In genomic region chrX:46865281-46865680, GRCh38 we compare ENCODE assay signal across 13 cellular contexts. TPM values are rescaled to one million over a fixed set of nuclear protein-coding genes. Genes with fewer than 3 reads are reported as not detected.
DNase-seq lines count a peak whose midpoint lies in the region; ATAC-seq and TF ChIP-seq lines count a peak whose summit lies in the region.
"Had no signal": no experiment of that assay in that cellular context is flagged by ENCODE, and none has a peak within 500 bp of the region (broad histone marks: within the 10 kb centered on the region; RNA-seq: fewer than 3 reads in every experiment).

No MANE protein-coding gene starts in this region.

- POLR2A ChIA-PET in activated CD4-positive, alpha-beta T cell treated with anti-CD3 and anti-CD28 coated beads, Interleukin-2, amount 10 ng/mL, durations not matched to agents 7 days and 5 days (lab: Charles Lee): no interaction called here

- H3K4me3 Mint-ChIP-seq in activated CD4-positive, alpha-beta T cell treated with anti-CD3 and anti-CD28 coated beads, Interleukin-2, amount 10 ng/mL, durations not matched to agents 7 days and 5 days: no peak overlapping the region
- H3K4me3 Mint-ChIP-seq: activated B cell treated with CpG ODN at 0.5 μM for 24 hours; activated T-helper 1 cell treated with anti-CD3 and anti-CD28 coated beads, Interleukin-12 subunit alpha, Interleukin-12 subunit beta, Interleukin-2, Interleukin-4 antibody, amounts not matched to agents 30 ng/mL and 10 ng/mL and 1 ng/mL, durations not matched to agents 14 hours and 24 hours and 36 hours had no signal

- no peak for DNase-seq in activated CD4-positive, alpha-beta T cell treated with anti-CD3 and anti-CD28 coated beads, Interleukin-2, amount 10 ng/mL, durations not matched to agents 7 days and 5 days
- DNase-seq in activated CD4-positive, alpha-beta T cell treated with anti-CD3 and anti-CD28 coated beads, Interleukin-2, amount 50 U/mL, for 48 hours: no peak
- DNase-seq in fibroblast of the aortic adventitia (ENCODE audit: low read depth) (peak; percentile 56), upper lobe of right lung (no peak), omental fat pad (ENCODE audit: low spot score) (no peak)
- no peak for DNase-seq in stimulated activated naive CD4-positive, alpha-beta T cell (lab: John Stamatoyannopoulos, UW)
- DNase-seq: activated B cell treated with CpG ODN at 0.5 μM for 24 hours, hypothalamus, NCI-H1694 treated with DMSO at 0.1 percent for 48 hours had no signal

- peak; percentile 36; the same call in 2 of the 3 replicates for ATAC-seq in SK-N-SH treated with all-trans-retinoic acid at 6 μM for 48 hours
- peak; percentile 53 for ATAC-seq in upper lobe of right lung
- no peak for ATAC-seq in omental fat pad (ENCODE audit: low FRiP score)
- ATAC-seq in HG02981 (IDR thresholded peaks at IDR 0.05; ENCODE audit: unreplicated experiment): no peak

- H3K4me1 Mint-ChIP-seq in activated CD4-positive, alpha-beta T cell treated with anti-CD3 and anti-CD28 coated beads, Interleukin-2, amount 10 ng/mL, durations not matched to agents 7 days and 5 days: no peaks in the 10 kb centered on the region

- H3K36me3 Mint-ChIP-seq in activated CD4-positive, alpha-beta T cell treated with anti-CD3 and anti-CD28 coated beads, Interleukin-2, amount 10 ng/mL, durations not matched to agents 7 days and 5 days (ENCODE audit: low read depth): peaks cover 29% of the 10 kb centered on the region

- no peaks in the 10 kb centered on the region for H3K27me3 ChIP-seq in upper lobe of right lung
- H3K27me3 ChIP-seq: vagina had no signal

- intact Hi-C loops in upper lobe of right lung (cut with DNase I): no loop called here

- no peaks in the 10 kb centered on the region for H3K4me1 ChIP-seq in upper lobe of right lung
- H3K4me1 ChIP-seq: vagina had no signal

- TF ChIP-seq CTCF in fibroblast of the aortic adventitia (IDR thresholded peaks at IDR 0.05; ENCODE audit: insufficient read depth, low read length) (no peak), upper lobe of right lung (IDR thresholded peaks at IDR 0.05) (no peak), omental fat pad (IDR thresholded peaks at IDR 0.05) (no peak)

- H3K27me3 Mint-ChIP-seq in activated CD4-positive, alpha-beta T cell treated with anti-CD3 and anti-CD28 coated beads, Interleukin-2, amount 10 ng/mL, durations not matched to agents 7 days and 5 days: no peaks in the 10 kb centered on the region
- H3K27me3 Mint-ChIP-seq: activated B cell treated with CpG ODN at 0.5 μM for 24 hours had no signal

- H3K4me3 ChIP-seq in fibroblast of the aortic adventitia (ENCODE audit: low read depth, low read length) (no peak overlapping the region), upper lobe of right lung (no peak overlapping the region)
- H3K4me3 ChIP-seq: vagina had no signal

- H3K27ac ChIP-seq in upper lobe of right lung: no peak overlapping the region
- H3K27ac ChIP-seq: vagina had no signal

- no peaks in the 10 kb centered on the region for H3K9me3 ChIP-seq in upper lobe of right lung
- H3K9me3 ChIP-seq: vagina had no signal

- no peaks in the 10 kb centered on the region for H3K36me3 ChIP-seq in upper lobe of right lung
- H3K36me3 ChIP-seq: vagina had no signal

- CTCF ChIA-PET in activated CD4-positive, alpha-beta T cell treated with anti-CD3 and anti-CD28 coated beads, Interleukin-2, amount 10 ng/mL, durations not matched to agents 7 days and 5 days (lab: Charles Lee): interaction anchor here (0.6 kb wide), 1 partner anchor 11 kb away, joined by 3 read pairs; no protein-coding TSS in a partner anchor

- H3K27ac Mint-ChIP-seq in activated CD4-positive, alpha-beta T cell treated with anti-CD3 and anti-CD28 coated beads, Interleukin-2, amount 10 ng/mL, durations not matched to agents 7 days and 5 days: peak overlapping the region; percentile 33
- H3K27ac Mint-ChIP-seq: activated B cell treated with CpG ODN at 0.5 μM for 24 hours; activated T-helper 1 cell treated with anti-CD3 and anti-CD28 coated beads, Interleukin-12 subunit alpha, Interleukin-12 subunit beta, Interleukin-2, Interleukin-4 antibody, amounts not matched to agents 30 ng/mL and 10 ng/mL and 1 ng/mL, durations not matched to agents 14 hours and 24 hours and 36 hours had no signal

- H3K9me3 Mint-ChIP-seq in activated CD4-positive, alpha-beta T cell treated with anti-CD3 and anti-CD28 coated beads, Interleukin-2, amount 10 ng/mL, durations not matched to agents 7 days and 5 days: no peaks in the 10 kb centered on the region
- H3K9me3 Mint-ChIP-seq: activated B cell treated with CpG ODN at 0.5 μM for 24 hours; activated T-helper 1 cell treated with anti-CD3 and anti-CD28 coated beads, Interleukin-12 subunit alpha, Interleukin-12 subunit beta, Interleukin-2, Interleukin-4 antibody, amounts not matched to agents 30 ng/mL and 10 ng/mL and 1 ng/mL, durations not matched to agents 14 hours and 24 hours and 36 hours had no signal

TF ChIP-seq in SK-N-SH treated with all-trans-retinoic acid at 6 μM for 48 hours, 23 proteins besides CTCF, POLR2A, EP300 and RAD21 (continues in another document):
- TF ChIP-seq PPARA (CRISPR knock-in tag; IDR thresholded peaks at IDR 0.05; ENCODE audit: borderline replicate concordance) (no peak), PATZ1 (CRISPR knock-in tag; IDR thresholded peaks at IDR 0.05; ENCODE audit: borderline replicate concordance) (no peak), TCF4 (CRISPR knock-in tag; IDR thresholded peaks at IDR 0.05; ENCODE audit: borderline replicate concordance) (no peak), ZNF565 (CRISPR knock-in tag; conservative IDR thresholded peaks at IDR 0.05; ENCODE audit: low read depth) (no peak), TSHZ2 (CRISPR knock-in tag; IDR thresholded peaks at IDR 0.05) (no peak), ZNF8 (CRISPR knock-in tag; IDR thresholded peaks at IDR 0.05) (no peak), CSDC2 (CRISPR knock-in tag; IDR thresholded peaks at IDR 0.05) (no peak), CREB5 (CRISPR knock-in tag; IDR thresholded peaks at IDR 0.05; ENCODE audit: low read depth) (no peak), ZFP3 (CRISPR knock-in tag; IDR thresholded peaks at IDR 0.05) (no peak), ZFP30 (CRISPR knock-in tag; IDR thresholded peaks at IDR 0.05) (no peak), SNAI2 (CRISPR knock-in tag; IDR thresholded peaks at IDR 0.05) (no peak), RARB (CRISPR knock-in tag; IDR thresholded peaks at IDR 0.05) (no peak)

RNA-seq across cellular contexts. Expression of gene RP2, which starts 28.4 kb away (rescaled TPM):
- 10 to 100 TPM in 1 of 2 experiments, 1 to 10 TPM in 1; 9.4 to 10.6 TPM for total RNA-seq in activated CD4-positive, alpha-beta T cell treated with anti-CD3 and anti-CD28 coated beads, Interleukin-2, amount 10 ng/mL, durations not matched to agents 7 days and 5 days
- total RNA-seq in fibroblast of the aortic adventitia (ENCODE audit: low replicate concordance) (7.4 and 23.3 TPM in 2 replicates), upper lobe of right lung (15.5 TPM), omental fat pad (10 to 100 TPM; 12.1 to 20.9 (median 14.7) TPM)

RNA-seq across cellular contexts. Expression of gene JADE3, which starts 46.9 kb away (rescaled TPM):
- under 1 TPM; 0.64 to 0.96 TPM for total RNA-seq in activated CD4-positive, alpha-beta T cell treated with anti-CD3 and anti-CD28 coated beads, Interleukin-2, amount 10 ng/mL, durations not matched to agents 7 days and 5 days
- 3.9 and 5.9 TPM in 2 replicates for total RNA-seq in fibroblast of the aortic adventitia (ENCODE audit: low replicate concordance)
- 10.1 TPM for total RNA-seq in upper lobe of right lung
- total RNA-seq in omental fat pad: 1 to 10 TPM; 3.9 to 6.6 (median 5.4) TPM

Comparison
In these comparisons a context has a peak if more than half of its experiments do, and no peak if none do; other contexts are left out.
1. ATAC-seq: peak in SK-N-SH treated with all-trans-retinoic acid at 6 μM for 48 hours (single experiment) and upper lobe of right lung (single experiment); none in omental fat pad (single experiment) and HG02981 (single experiment).